8 cellular contexts compared by ENCODE assay signal in genomic region chr2:88671786-88672427, GRCh38. TPM values are rescaled to one million over a fixed set of nuclear protein-coding genes. Genes with fewer than 3 reads are reported as not detected.
DNase-seq lines count a peak whose midpoint lies in the region; ATAC-seq, FAIRE-seq and TF ChIP-seq lines count a peak whose summit lies in the region.

No MANE protein-coding gene starts in this region.

- H3K9ac ChIP-seq in endothelial cell of umbilical vein (replicated peaks; ENCODE audit: extremely low read depth, insufficient read depth, low read length) = no peak overlapping the region

- H3K27ac Mint-ChIP-seq in naive B cell = peak overlapping the region in 2 of 6 donors; percentile 4 to 90
- H3K27ac Mint-ChIP-seq in activated T-helper 1 cell treated with anti-CD3 and anti-CD28 coated beads, Interleukin-12 subunit alpha, Interleukin-12 subunit beta, Interleukin-2, Interleukin-4 antibody, amounts not matched to agents 30 ng/mL and 10 ng/mL and 1 ng/mL, durations not matched to agents 14 hours and 24 hours and 36 hours = no peak overlapping the region

- CTCF ChIA-PET in endothelial cell of umbilical vein (lab: Charles Lee) = interaction anchor here (0.6 to 12.4 kb wide), 28 partner anchors 9 to 482 kb away, joined by 3 to 378 read pairs (median 4); partner anchors contain the start of genes EIF2AK3 and RPIA

- H3K4me2 ChIP-seq in endothelial cell of umbilical vein (ENCODE audit: insufficient read depth, low read length) = no peak overlapping the region

- dilution Hi-C loops in endothelial cell of umbilical vein (cut with MboI; ENCODE audit: extremely low pct_ligation_motif_present, low sequenced_read_pairs) = loop anchor here (25.0 kb wide), 1 partner anchor 110 kb away; no protein-coding TSS in a partner anchor

- intact Hi-C loops in endothelial cell of umbilical vein (cut with micrococcal nuclease) = loop anchor here (5.0 kb wide), 1 partner anchor 320 kb away; no protein-coding TSS in a partner anchor
- intact Hi-C loops in activated T-helper 1 cell treated with anti-CD3 and anti-CD28 coated beads, Interleukin-12 subunit alpha, Interleukin-12 subunit beta, Interleukin-2, Interleukin-4 antibody, amounts not matched to agents 30 ng/mL and 10 ng/mL and 1 ng/mL, durations not matched to agents 14 hours and 24 hours and 36 hours (cut with micrococcal nuclease) = loop anchor here (1.0 to 5.0 kb wide), 2 partner anchors 19 to 320 kb away; partner anchors contain the start of gene RPIA

- TF ChIP-seq CTCF in AG10803 (conservative IDR thresholded peaks at IDR 0.05; ENCODE audit: low read length) (peak; percentile 95), GM12865 (IDR thresholded peaks at IDR 0.05; ENCODE audit: insufficient read depth, low read depth, low read length, missing control alignments) (peak; percentile 76), endothelial cell of umbilical vein (IDR thresholded peaks at IDR 0.05; ENCODE audit: extremely low read depth in 1 of 2, insufficient read depth in 1 of 2, low read depth in 1 of 2, low read length in 2 of 2) (peak; percentile 74 to 77)

- H3K9me3 ChIP-seq in endothelial cell of umbilical vein (replicated peaks; ENCODE audit: control insufficient read depth, insufficient read depth, low read length) = no peaks in the 10 kb centered on the region

- H3K9me3 Mint-ChIP-seq in naive B cell = no peaks in the 10 kb centered on the region
- H3K9me3 Mint-ChIP-seq in activated T-helper 1 cell treated with anti-CD3 and anti-CD28 coated beads, Interleukin-12 subunit alpha, Interleukin-12 subunit beta, Interleukin-2, Interleukin-4 antibody, amounts not matched to agents 30 ng/mL and 10 ng/mL and 1 ng/mL, durations not matched to agents 14 hours and 24 hours and 36 hours = no peaks in the 10 kb centered on the region

- no peaks in the 10 kb centered on the region for H3K79me2 ChIP-seq in endothelial cell of umbilical vein (ENCODE audit: control insufficient read depth, insufficient read depth, low read length)

- no peaks in the 10 kb centered on the region for H3K36me3 ChIP-seq in endothelial cell of umbilical vein (ENCODE audit: control insufficient read depth in 2 of 2, extremely low read depth in 1 of 2, insufficient read depth in 2 of 2, low read length in 2 of 2)

- no peaks in the 10 kb centered on the region for H3K36me3 Mint-ChIP-seq in naive B cell
- no peaks in the 10 kb centered on the region for H3K36me3 Mint-ChIP-seq in activated T-helper 1 cell treated with anti-CD3 and anti-CD28 coated beads, Interleukin-12 subunit alpha, Interleukin-12 subunit beta, Interleukin-2, Interleukin-4 antibody, amounts not matched to agents 30 ng/mL and 10 ng/mL and 1 ng/mL, durations not matched to agents 14 hours and 24 hours and 36 hours (ENCODE audit: low read depth)

- DNase-seq in AG10803 (ENCODE audit: low read depth) (peak; percentile 64), GM12865 (ENCODE audit: low read depth) (peak; percentile 61), LHCN-M2 (ENCODE audit: low read depth) (peak; percentile 54), SHP77 (lab: John Stamatoyannopoulos, UW) (peak; percentile 35 to 36), endothelial cell of umbilical vein (ENCODE audit: low read depth, low spot score) (peak; percentile 69), naive B cell (peak; percentile 50)
- no peak for DNase-seq in activated T-helper 1 cell treated with anti-CD3 and anti-CD28 coated beads, Interleukin-12 subunit alpha, Interleukin-12 subunit beta, Interleukin-2, Interleukin-4 antibody, amounts not matched to agents 30 ng/mL and 10 ng/mL and 1 ng/mL, durations not matched to agents 14 hours and 24 hours and 36 hours (ENCODE audit: low spot score)

- peaks cover 5 to 8% of the 10 kb centered on the region in 2 experiments for H3K27me3 ChIP-seq in endothelial cell of umbilical vein (ENCODE audit: control insufficient read depth in 2 of 2, insufficient read depth in 2 of 2, low read length in 2 of 2)

- no peak overlapping the region for H3K27ac ChIP-seq in endothelial cell of umbilical vein (ENCODE audit: insufficient read depth, low read depth, low read length)

- POLR2A ChIA-PET in endothelial cell of umbilical vein (lab: Charles Lee) = no interaction called here

- no peak for TF ChIP-seq POLR2A in endothelial cell of umbilical vein (IDR thresholded peaks at IDR 0.05; ENCODE audit: low read depth, low read length)

- no peaks in the 10 kb centered on the region for H3K27me3 Mint-ChIP-seq in naive B cell
- peaks cover 4% of the 10 kb centered on the region for H3K27me3 Mint-ChIP-seq in activated T-helper 1 cell treated with anti-CD3 and anti-CD28 coated beads, Interleukin-12 subunit alpha, Interleukin-12 subunit beta, Interleukin-2, Interleukin-4 antibody, amounts not matched to agents 30 ng/mL and 10 ng/mL and 1 ng/mL, durations not matched to agents 14 hours and 24 hours and 36 hours (ENCODE audit: insufficient read depth)

- peak; percentile 91 for FAIRE-seq in endothelial cell of umbilical vein (lab: Jason Lieb, UNC)

- ATAC-seq in naive B cell (ENCODE audit: low read depth in 2 of 2) (peak; percentile 54 to 73), HG02623 (IDR thresholded peaks at IDR 0.05; ENCODE audit: unreplicated experiment) (no peak)

- H3K4me1 Mint-ChIP-seq in naive B cell = peaks cover 0 to 15% (median 0%) of the 10 kb centered on the region in 3 donors
- H3K4me1 Mint-ChIP-seq in activated T-helper 1 cell treated with anti-CD3 and anti-CD28 coated beads, Interleukin-12 subunit alpha, Interleukin-12 subunit beta, Interleukin-2, Interleukin-4 antibody, amounts not matched to agents 30 ng/mL and 10 ng/mL and 1 ng/mL, durations not matched to agents 14 hours and 24 hours and 36 hours (ENCODE audit: low read depth) = peaks cover 5% of the 10 kb centered on the region

- H3K9me1 ChIP-seq in endothelial cell of umbilical vein (replicated peaks; ENCODE audit: control insufficient read depth, extremely low read depth, insufficient read depth, low read length) = no peaks in the 10 kb centered on the region

- H4K20me1 ChIP-seq in endothelial cell of umbilical vein (replicated peaks; ENCODE audit: control insufficient read depth, extremely low read depth, insufficient read depth, low read length) = no peaks in the 10 kb centered on the region

- BruUV-seq in endothelial cell of umbilical vein (replicated peaks; lab: Mats Ljungman, UMichigan) = no TSS peak

- H3K4me1 ChIP-seq in endothelial cell of umbilical vein (ENCODE audit: control insufficient read depth, extremely low read depth, insufficient read depth, low read length) = no peaks in the 10 kb centered on the region

- no peak overlapping the region for H3K4me3 ChIP-seq in AG10803 (ENCODE audit: low read length)
- H3K4me3 ChIP-seq in GM12865 (ENCODE audit: low read depth, low read length) = no peak overlapping the region
- no peak overlapping the region for H3K4me3 ChIP-seq in endothelial cell of umbilical vein (replicated peaks in 1 of 3; ENCODE audit: insufficient read depth in 1 of 3, low read depth in 1 of 3, low read length in 3 of 3)

- no peak overlapping the region for H2AFZ ChIP-seq in endothelial cell of umbilical vein (ENCODE audit: low read depth, low read length)

- no peak overlapping the region for H3K4me3 Mint-ChIP-seq in naive B cell
- H3K4me3 Mint-ChIP-seq in activated T-helper 1 cell treated with anti-CD3 and anti-CD28 coated beads, Interleukin-12 subunit alpha, Interleukin-12 subunit beta, Interleukin-2, Interleukin-4 antibody, amounts not matched to agents 30 ng/mL and 10 ng/mL and 1 ng/mL, durations not matched to agents 14 hours and 24 hours and 36 hours = no peak overlapping the region

TF ChIP-seq in endothelial cell of umbilical vein, 7 proteins besides CTCF, POLR2A, EP300 and RAD21 (continues in another document):
- TF ChIP-seq EZH2 (IDR thresholded peaks at IDR 0.05; ENCODE audit: borderline replicate concordance, low read depth, low read length, severe bottlenecking) = no peak
- TF ChIP-seq POLR2AphosphoS5 (IDR thresholded peaks at IDR 0.05; ENCODE audit: insufficient read depth, low read depth, low read length) = no peak
- no peak for TF ChIP-seq JUN (IDR thresholded peaks at IDR 0.05; ENCODE audit: borderline replicate concordance, insufficient read depth, insufficient read length, low read depth)
- TF ChIP-seq MAX (IDR thresholded peaks at IDR 0.05; ENCODE audit: insufficient read depth, insufficient read length) = no peak

RNA-seq across cellular contexts. Expression of gene RPIA, which starts 19.6 kb away (rescaled TPM):
- total RNA-seq in LHCN-M2 (2014; rRNA removed) (6.6 and 8.0 TPM in 2 replicates), endothelial cell of umbilical vein (29.8 and 30.3 TPM in 2 replicates)
- 9.0 TPM for polyA plus RNA-seq in LHCN-M2 (2012)
- polyA plus RNA-seq in endothelial cell of umbilical vein (14.0 and 15.7 TPM in 2 replicates), naive B cell (ENCODE audit: low read depth in 6 of 6) (10 to 100 TPM; 45.3 to 66.2 (median 51.7) TPM)
- polyA plus RNA-seq in endothelial cell of umbilical vein (2011; cell fraction: cytosol; rRNA removed) = 20.8 and 22.5 TPM in 2 replicates
- polyA plus RNA-seq in endothelial cell of umbilical vein (2011; cell fraction: nucleus; rRNA removed) = 12.2 and 13.2 TPM in 2 replicates
- polyA plus RNA-seq in endothelial cell of umbilical vein (2012) = 25.7 and 26.9 TPM in 2 replicates
- polyA minus RNA-seq in endothelial cell of umbilical vein = 17.6 and 20.3 TPM in 2 replicates
- 6.6 TPM for polyA minus RNA-seq in endothelial cell of umbilical vein (2011; cell fraction: cytosol; rRNA and poly(A)+ RNA removed)
- polyA minus RNA-seq in endothelial cell of umbilical vein (2011; cell fraction: nucleus; rRNA and poly(A)+ RNA removed) = 4.4 and 5.8 TPM in 2 replicates
- 79.1 and 83.1 TPM in 2 replicates for total RNA-seq in activated T-helper 1 cell treated with anti-CD3 and anti-CD28 coated beads, Interleukin-12 subunit alpha, Interleukin-12 subunit beta, Interleukin-2, Interleukin-4 antibody, amounts not matched to agents 30 ng/mL and 10 ng/mL and 1 ng/mL, durations not matched to agents 14 hours and 24 hours and 36 hours

RNA-seq across cellular contexts. Expression of gene EIF2AK3, which starts 44.6 kb away (rescaled TPM):
- total RNA-seq in LHCN-M2 (2014; rRNA removed) = 10.3 and 11.1 TPM in 2 replicates
- polyA plus RNA-seq in LHCN-M2 (2012) = 3.2 TPM
- 17.3 and 17.5 TPM in 2 replicates for total RNA-seq in endothelial cell of umbilical vein
- polyA plus RNA-seq in endothelial cell of umbilical vein = 3.7 and 5.3 TPM in 2 replicates
- 7.7 and 10.1 TPM in 2 replicates for polyA plus RNA-seq in endothelial cell of umbilical vein (2011; cell fraction: cytosol; rRNA removed)
- 21.5 and 21.6 TPM in 2 replicates for polyA plus RNA-seq in endothelial cell of umbilical vein (2011; cell fraction: nucleus; rRNA removed)
- 13.6 and 13.7 TPM in 2 replicates for polyA plus RNA-seq in endothelial cell of umbilical vein (2012)
- 16.4 and 22.7 TPM in 2 replicates for polyA minus RNA-seq in endothelial cell of umbilical vein
- polyA minus RNA-seq in endothelial cell of umbilical vein (2011; cell fraction: cytosol; rRNA and poly(A)+ RNA removed) = 8.9 TPM
- 25.0 and 33.4 TPM in 2 replicates for polyA minus RNA-seq in endothelial cell of umbilical vein (2011; cell fraction: nucleus; rRNA and poly(A)+ RNA removed)
- 10 to 100 TPM; 10.5 to 60.1 (median 17.9) TPM for polyA plus RNA-seq in naive B cell (ENCODE audit: low read depth in 6 of 6)
- 28.7 and 29.6 TPM in 2 replicates for total RNA-seq in activated T-helper 1 cell treated with anti-CD3 and anti-CD28 coated beads, Interleukin-12 subunit alpha, Interleukin-12 subunit beta, Interleukin-2, Interleukin-4 antibody, amounts not matched to agents 30 ng/mL and 10 ng/mL and 1 ng/mL, durations not matched to agents 14 hours and 24 hours and 36 hours
